Comparison of ENCODE assay signal across 10 cellular contexts in the genomic region with DNA sequence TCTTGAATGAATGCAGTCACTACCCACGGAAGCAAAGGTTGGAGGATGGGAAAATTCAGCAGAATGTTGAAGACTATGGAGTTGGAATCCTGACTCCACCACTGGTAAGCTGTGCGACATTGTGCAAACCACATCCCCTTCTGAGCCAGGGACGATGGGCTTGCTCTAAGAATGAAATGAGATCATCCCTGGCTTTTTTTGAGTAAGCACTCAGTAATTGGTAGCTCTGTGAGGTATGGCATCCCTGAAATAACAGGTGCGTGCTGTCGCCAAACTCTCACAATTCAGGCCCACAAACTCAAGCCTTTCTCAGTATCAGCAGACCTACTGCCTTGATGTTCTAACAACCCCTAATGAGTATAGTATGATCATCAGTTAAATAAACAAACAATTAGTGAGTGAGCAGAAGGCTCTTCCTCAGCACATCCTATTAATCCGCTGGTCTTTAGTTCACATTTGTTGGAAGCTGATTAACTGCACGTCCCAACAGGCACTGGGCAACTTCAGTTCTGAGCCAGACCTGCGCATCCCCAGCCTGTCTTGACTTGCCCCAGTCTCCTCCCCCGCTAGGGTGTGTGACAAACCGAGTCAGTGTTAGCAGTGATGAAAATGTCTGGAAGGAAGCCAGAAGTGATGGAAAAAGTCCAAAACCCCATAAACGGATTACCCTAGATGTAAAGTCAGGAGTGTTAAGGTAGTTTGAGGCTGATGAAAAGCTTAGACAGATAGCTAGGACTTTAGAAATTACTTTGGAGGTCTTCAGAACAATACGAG.
A peak's percentile ranks its signal among the peaks of the same experiment; 100 is the strongest.
DNase-seq lines count a peak whose midpoint lies in the region; ATAC-seq lines count a peak whose summit lies in the region.
"Had no signal": no experiment of that assay in that cellular context is flagged by ENCODE, and none has a peak within 500 bp of the region (broad histone marks: within the 10 kb centered on the region; RNA-seq: fewer than 3 reads in every experiment).

No MANE protein-coding gene starts in this region.

- ATAC-seq in esophagus mucosa (peak; percentile 96), HG03565 (IDR thresholded peaks at IDR 0.05; ENCODE audit: unreplicated experiment) (no peak)
- ATAC-seq: T-helper 17 cell had no signal

- DNase-seq in DMS 273 (lab: John Stamatoyannopoulos, UW; ENCODE audit: unreplicated experiment) (peak; percentile 87), NCI-H1417 (lab: John Stamatoyannopoulos, UW) (peak; percentile 55 to 95 (median 78)), NCI-H82 treated with DMSO at 0.1 percent for 48 hours (lab: John Stamatoyannopoulos, UW; ENCODE audit: unreplicated experiment) (peak; percentile 98), GF-D8 (lab: John Stamatoyannopoulos, UW) (no peak), HCEC 1CT (no peak)
- no peak for DNase-seq in stimulated activated CD4-positive, alpha-beta T cell treated with anti-CD3 and anti-CD28 coated beads, Interleukin-2, amount 100 ng/mL, for 48 hours
- DNase-seq: central memory CD4-positive, alpha-beta T cell; T-helper 17 cell had no signal

Comparison
In these comparisons a context has a peak if more than half of its experiments do, and no peak if none do; other contexts are left out.
1. DNase-seq: peak in DMS 273 (single experiment), NCI-H1417 (3 of 3) and NCI-H82 treated with DMSO at 0.1 percent for 48 hours (single experiment); none in stimulated activated CD4-positive, alpha-beta T cell treated with anti-CD3 and anti-CD28 coated beads, Interleukin-2, amount 100 ng/mL, for 48 hours (0 of 2), GF-D8 (single experiment) and HCEC 1CT (single experiment).